Comparison of ENCODE assay signal across 8 cellular contexts in genomic region chr16:53775821-53776431, GRCh38.
A peak's percentile ranks its signal among the peaks of the same experiment; 100 is the strongest.
DNase-seq lines count a peak whose midpoint lies in the region; FAIRE-seq and TF ChIP-seq lines count a peak whose summit lies in the region.

No MANE protein-coding gene starts in this region.

- no peak overlapping the region for H2BK15ac ChIP-seq in mesendoderm (replicated peaks; ENCODE audit: low read depth)

- no peak overlapping the region for H3K18ac ChIP-seq in mesendoderm (ENCODE audit: low read length)

- no peak overlapping the region for H3K9ac ChIP-seq in mesendoderm (ENCODE audit: low read length)

- H3K4me3 Mint-ChIP-seq in CD8-positive, alpha-beta memory T cell = no peak overlapping the region

- no peak overlapping the region for H4K8ac ChIP-seq in mesendoderm (ENCODE audit: low read depth, low read length)

- POLR2A ChIA-PET in CD8-positive, alpha-beta memory T cell (lab: Charles Lee) = interaction anchor here (0.5 kb wide), 1 partner anchor 173 kb away, joined by 3 read pairs; no protein-coding TSS in a partner anchor

- H2AK5ac ChIP-seq in mesendoderm (ENCODE audit: low read length) = no peak overlapping the region

- H3K36me3 Mint-ChIP-seq in CD8-positive, alpha-beta memory T cell = no peaks in the 10 kb centered on the region

- no peak overlapping the region for H2BK5ac ChIP-seq in mesendoderm (ENCODE audit: low read length)

- H3K27ac Mint-ChIP-seq in CD8-positive, alpha-beta memory T cell = peak overlapping the region in 2 of 8 donors; percentile 8 to 25

- H3K27me3 ChIP-seq in mesendoderm (ENCODE audit: insufficient read depth, low read length, poor library complexity) = no peaks in the 10 kb centered on the region
- H3K27me3 ChIP-seq in CD8-positive, alpha-beta memory T cell (ENCODE audit: insufficient read depth, low read length, poor library complexity, severe bottlenecking) = no peaks in the 10 kb centered on the region

- no peak overlapping the region for H3K4me3 ChIP-seq in AG10803 (ENCODE audit: low read length)
- H3K4me3 ChIP-seq in mesendoderm (ENCODE audit: low read length) = no peak overlapping the region
- no peak overlapping the region for H3K4me3 ChIP-seq in CD8-positive, alpha-beta memory T cell (ENCODE audit: low read length)

- no peak for FAIRE-seq in GM19239 (lab: Jason Lieb, UNC)

- no peak for TF ChIP-seq CTCF in AG10803 (conservative IDR thresholded peaks at IDR 0.05; ENCODE audit: low read length)

- DNase-seq in AG10803 (ENCODE audit: low read depth) (peak; percentile 98), LoVo (ENCODE audit: low spot score) (peak; percentile 79), T47D (ENCODE audit: low read depth in 1 of 2, low spot score in 1 of 2) (peak; percentile 4 to 97), mesendoderm (peak; percentile 88), GM19239 (ENCODE audit: insufficient read length, low spot score) (no peak), cerebellum (ENCODE audit: low spot score) (no peak)
- DNase-seq in stimulated activated naive CD4-positive, alpha-beta T cell treated with Interleukin-2 at 50 U/mL for 16 hours (lab: John Stamatoyannopoulos, UW) = no peak
- no peak for DNase-seq in CD8-positive, alpha-beta memory T cell

- H3K79me2 ChIP-seq in mesendoderm (ENCODE audit: control insufficient read depth, insufficient read depth, low read length) = no peaks in the 10 kb centered on the region

- no CpG with 5 or more reads among the region's 7 CpGs for WGBS in mesendoderm (ENCODE audit: extremely low coverage, insufficient coverage, low lambda C conversion rate)

- in situ Hi-C loops in T47D (cut with HindIII; ENCODE audit: low pct_unique_long_range_greater_than_20kb, low sequenced_read_pairs) = no loop called here

- no peak overlapping the region for H3K56ac ChIP-seq in mesendoderm (ENCODE audit: low read length)

- no peak overlapping the region for H2BK120ac ChIP-seq in mesendoderm (ENCODE audit: low read depth, low read length)

- H3K36me3 ChIP-seq in mesendoderm (ENCODE audit: control insufficient read depth, insufficient read depth, low read length) = no peaks in the 10 kb centered on the region
- H3K36me3 ChIP-seq in CD8-positive, alpha-beta memory T cell (ENCODE audit: insufficient read depth, low read length) = no peaks in the 10 kb centered on the region

- H3K27me3 Mint-ChIP-seq in CD8-positive, alpha-beta memory T cell = no peaks in the 10 kb centered on the region

- no peak overlapping the region for H4K5ac ChIP-seq in mesendoderm (ENCODE audit: low read length)

- no peaks in the 10 kb centered on the region for H3K4me1 ChIP-seq in mesendoderm (ENCODE audit: control insufficient read depth, low read depth, low read length)
- H3K4me1 ChIP-seq in CD8-positive, alpha-beta memory T cell (ENCODE audit: insufficient read depth, low read length) = no peaks in the 10 kb centered on the region

- peaks cover 19 to 26% (median 23%) of the 10 kb centered on the region in 3 donors for H3K4me1 Mint-ChIP-seq in CD8-positive, alpha-beta memory T cell

- no peaks in the 10 kb centered on the region for H3K9me3 Mint-ChIP-seq in CD8-positive, alpha-beta memory T cell

- CTCF ChIA-PET in CD8-positive, alpha-beta memory T cell (lab: Charles Lee) = interaction anchor here (1.2 kb wide), 1 partner anchor 11 kb away, joined by 3 read pairs; no protein-coding TSS in a partner anchor

- H3K23ac ChIP-seq in mesendoderm (ENCODE audit: low read length) = no peak overlapping the region

- H3K4me2 ChIP-seq in mesendoderm (ENCODE audit: low read length) = no peak overlapping the region

- peak overlapping the region; percentile 31 for H3K4ac ChIP-seq in mesendoderm (ENCODE audit: low read depth, low read length)

- H3K79me1 ChIP-seq in mesendoderm (ENCODE audit: low read length) = peaks cover 3% of the 10 kb centered on the region

- H3K27ac ChIP-seq in mesendoderm (ENCODE audit: low read depth, low read length) = peak overlapping the region; percentile 20
- H3K27ac ChIP-seq in CD8-positive, alpha-beta memory T cell (ENCODE audit: low read depth, low read length) = no peak overlapping the region

- no peaks in the 10 kb centered on the region for H3K9me3 ChIP-seq in CD8-positive, alpha-beta memory T cell (ENCODE audit: low read length)

Comparison
In these comparisons a context has a peak if more than half of its experiments do, and no peak if none do; other contexts are left out.
1. DNase-seq: peak in AG10803 (single experiment), LoVo (single experiment), T47D (2 of 2) and mesendoderm (single experiment); none in stimulated activated naive CD4-positive, alpha-beta T cell treated with Interleukin-2 at 50 U/mL for 16 hours (single experiment), CD8-positive, alpha-beta memory T cell (0 of 5), GM19239 (single experiment) and cerebellum (single experiment).